ENCODE assay signal across 8 cellular contexts in genomic region chr1:153790282-153790995, GRCh38. TPM values are rescaled to one million over a fixed set of nuclear protein-coding genes. Genes with fewer than 3 reads are reported as not detected.
A peak's percentile ranks its signal among the peaks of the same experiment; 100 is the strongest.
DNase-seq lines count a peak whose midpoint lies in the region; ATAC-seq and TF ChIP-seq lines count a peak whose summit lies in the region.

No MANE protein-coding gene starts in this region.

- peak; percentile 84 for DNase-seq in EH (ENCODE audit: low read depth)
- DNase-seq in adipocyte (ENCODE audit: low read depth) = peak; percentile 64
- DNase-seq in hepatocyte (ENCODE audit: low spot score) = peak; percentile 76
- DNase-seq in NCI-H524 treated with DMSO at 0.1 percent for 48 hours (lab: John Stamatoyannopoulos, UW) = no peak
- no peak for DNase-seq in HuH-7 (ENCODE audit: low spot score)

- H3K9me3 ChIP-seq in adipocyte (ENCODE audit: control insufficient read depth, low read length) (no peaks in the 10 kb centered on the region), hepatocyte (ENCODE audit: low read depth) (no peaks in the 10 kb centered on the region), skeletal muscle tissue (ENCODE audit: control insufficient read depth in 3 of 3, low read length in 3 of 3) (no peaks in the 10 kb centered on the region)

- ATAC-seq in HG03520 (IDR thresholded peaks at IDR 0.05; ENCODE audit: unreplicated experiment) (peak; percentile 5), HG02885 (IDR thresholded peaks at IDR 0.05; ENCODE audit: poor library complexity, unreplicated experiment) (no peak)

- H4K20me1 ChIP-seq in hepatocyte (ENCODE audit: insufficient read depth, poor library complexity, severe bottlenecking) = no peaks in the 10 kb centered on the region

- H3K79me2 ChIP-seq in hepatocyte = no peaks in the 10 kb centered on the region

- TF ChIP-seq CTCF in hepatocyte (IDR thresholded peaks at IDR 0.05; ENCODE audit: poor library complexity) = no peak

- H3K4me3 ChIP-seq in adipocyte (ENCODE audit: low read length) = peak overlapping the region; percentile 85
- H3K4me3 ChIP-seq in hepatocyte = no peak overlapping the region
- H3K4me3 ChIP-seq in skeletal muscle tissue (ENCODE audit: low read length in 3 of 3) = peak overlapping the region; percentile 33 to 71 (median 65)

- WGBS in hepatocyte (ENCODE audit: low lambda C conversion rate, missing lambda C conversion rate) = 49% methylated on average over 15 of the region's 16 CpGs

- H3K9ac ChIP-seq in adipocyte (ENCODE audit: low read length) = peak overlapping the region; percentile 93
- H3K9ac ChIP-seq in skeletal muscle tissue (ENCODE audit: low read depth in 1 of 3, low read length in 3 of 3) = peak overlapping the region; percentile 24 to 71 (median 66)

- H3K9me2 ChIP-seq in hepatocyte (replicated peaks; ENCODE audit: insufficient read depth) = no peaks in the 10 kb centered on the region

- peak overlapping the region; percentile 95 for H3K27ac ChIP-seq in hepatocyte
- peak overlapping the region; percentile 84 for H3K27ac ChIP-seq in skeletal muscle tissue (ENCODE audit: low read depth, low read length)

- H3K27me3 ChIP-seq in adipocyte (replicated peaks; ENCODE audit: control insufficient read depth, insufficient read depth, low read length) = no peaks in the 10 kb centered on the region
- H3K27me3 ChIP-seq in hepatocyte = no peaks in the 10 kb centered on the region
- H3K27me3 ChIP-seq in skeletal muscle tissue (ENCODE audit: control insufficient read depth in 3 of 3, insufficient read depth in 3 of 3, low read length in 3 of 3) = no peaks in the 10 kb centered on the region

- H3K4me1 ChIP-seq in adipocyte (ENCODE audit: control insufficient read depth, insufficient read depth, low read length) (peaks cover 30% of the 10 kb centered on the region), hepatocyte (ENCODE audit: insufficient read depth) (no peaks in the 10 kb centered on the region), skeletal muscle tissue (ENCODE audit: control insufficient read depth in 3 of 3, insufficient read depth in 3 of 3, low read length in 3 of 3) (peaks cover 15 to 27% (median 20%) of the 10 kb centered on the region in 3 donors)

- H2AFZ ChIP-seq in hepatocyte = peak overlapping the region; percentile 37

- peak overlapping the region; percentile 70 for H3K4me2 ChIP-seq in hepatocyte

- H3K36me3 ChIP-seq in adipocyte (ENCODE audit: control insufficient read depth, insufficient read depth, low read length, severe bottlenecking) (no peaks in the 10 kb centered on the region), hepatocyte (replicated peaks; ENCODE audit: insufficient read depth, low read depth) (no peaks in the 10 kb centered on the region), skeletal muscle tissue (ENCODE audit: control insufficient read depth in 3 of 3, insufficient read depth in 3 of 3, low read length in 3 of 3) (no peaks in the 10 kb centered on the region)

RNA-seq across cellular contexts. Expression of gene SLC27A3, which starts 15.2 kb away (rescaled TPM):
- total RNA-seq in hepatocyte (21.5 and 22.8 TPM in 2 replicates), skeletal muscle tissue (16.7 TPM)
- polyA plus RNA-seq in hepatocyte = 37.2 and 38.1 TPM in 2 replicates

Comparison
In these comparisons a context has a peak if more than half of its experiments do, and no peak if none do; other contexts are left out.
1. DNase-seq: peak in EH (single experiment), adipocyte (single experiment) and hepatocyte (single experiment); none in NCI-H524 treated with DMSO at 0.1 percent for 48 hours (single experiment) and HuH-7 (single experiment).